1 cellular context compared by ENCODE assay signal in genomic region chr2:10434885-10435419, GRCh38.
A peak's percentile ranks its signal among the peaks of the same experiment; 100 is the strongest.
TF ChIP-seq lines count a peak whose summit lies in the region.

No MANE protein-coding gene starts in this region.

TF ChIP-seq in HepG2, 621 proteins besides CTCF, POLR2A, EP300 and RAD21 (continued from another document):
- TF ChIP-seq IKZF5 (CRISPR knock-in tag; IDR thresholded peaks at IDR 0.05) (peak; percentile 78; the same call in 1 of the 2 replicates), HDAC1 (CRISPR knock-in tag; IDR thresholded peaks at IDR 0.05) (no peak), RCOR2 (CRISPR knock-in tag; IDR thresholded peaks at IDR 0.05) (0 out of 2 replicates have a peak, but pooled peaks have one; percentile 20), SOX5 (CRISPR knock-in tag; IDR thresholded peaks at IDR 0.05; ENCODE audit: borderline replicate concordance) (0 out of 2 replicates have a peak, but pooled peaks have one; percentile 23), SMAD3 (CRISPR knock-in tag; IDR thresholded peaks at IDR 0.05) (peak; percentile 89; the same call in 1 of the 2 replicates), REPIN1 (CRISPR knock-in tag; IDR thresholded peaks at IDR 0.05; ENCODE audit: borderline replicate concordance, low read depth) (peak; percentile 73; the same call in 1 of the 2 replicates), CCDC6 (CRISPR knock-in tag; IDR thresholded peaks at IDR 0.05) (no peak), HNRNPLL (IDR thresholded peaks at IDR 0.05; ENCODE audit: low read depth, low read length, poor library complexity, severe bottlenecking) (peak; percentile 44), HOXA3 (CRISPR knock-in tag; IDR thresholded peaks at IDR 0.05) (peak; percentile 54; the same call in 1 of the 2 replicates), ZNF274 (CRISPR knock-in tag; IDR thresholded peaks at IDR 0.05) (peak; percentile 24; the same call in 1 of the 2 replicates), RELA (CRISPR knock-in tag; IDR thresholded peaks at IDR 0.05) (0 out of 2 replicates have a peak, but pooled peaks have one; percentile 55)
TF ChIP-seq in HepG2: peak in this region for 143.
